In genomic region chr7:149261321-149261828, GRCh38 we compare ENCODE assay signal across 8 cellular contexts. TPM values are rescaled to one million over a fixed set of nuclear protein-coding genes. Genes with fewer than 3 reads are reported as not detected.
DNase-seq lines count a peak whose midpoint lies in the region; ATAC-seq, FAIRE-seq and TF ChIP-seq lines count a peak whose summit lies in the region.

No MANE protein-coding gene starts in this region.

- H4K20me1 ChIP-seq in K562 (replicated peaks; ENCODE audit: control insufficient read depth, insufficient read depth, low read length), result no peaks in the 10 kb centered on the region

- H3K9me3 ChIP-seq in K562 (replicated peaks; ENCODE audit: control insufficient read depth, insufficient read depth, low read depth, low read length), result no peaks in the 10 kb centered on the region
- no peaks in the 10 kb centered on the region for H3K9me3 ChIP-seq in stomach

- no peak for TF ChIP-seq POLR2A in K562 (conservative IDR thresholded peaks at IDR 0.05)
- no peak for TF ChIP-seq POLR2A in stomach (IDR thresholded peaks at IDR 0.05)

- TF ChIP-seq RAD21 in K562 (CRISPR knock-in tag; conservative IDR thresholded peaks at IDR 0.05 in 1 of 2, IDR thresholded peaks at IDR 0.05 in 1 of 2), result no peak

- H3K27ac ChIP-seq in K562 (ENCODE audit: extremely low read depth, low read depth, low read length) (peak overlapping the region; percentile 70; the same call in 1 of the 3 replicates), stomach (peak overlapping the region; percentile 84 to 96 (median 92))

- H2AFZ ChIP-seq in K562 (ENCODE audit: low read depth, low read length), result peak overlapping the region; percentile 83

- in situ Hi-C loops in K562 (cut with MboI), result no loop called here

- H3K9me1 ChIP-seq in K562 (ENCODE audit: control insufficient read depth, insufficient read depth, low read length), result no peaks in the 10 kb centered on the region

- WGBS in K562 (ENCODE audit: insufficient coverage, low coverage, missing lambda C conversion rate), result 45% methylated on average over 16 of the region's 16 CpGs
- 3 to 5% (median 5%) methylated on average over 8 to 16 of the region's 16 CpGs for WGBS in stomach, 5 donors

- H3K27me3 ChIP-seq in K562 (ENCODE audit: control insufficient read depth in 2 of 2, insufficient read depth in 2 of 2, low read length in 2 of 2), result peaks cover 7 to 22% of the 10 kb centered on the region in 2 experiments; a peak in 3 of 5 replicates
- no peaks in the 10 kb centered on the region for H3K27me3 ChIP-seq in kidney epithelial cell (ENCODE audit: control insufficient read depth, insufficient read depth, low read length)
- no peaks in the 10 kb centered on the region for H3K27me3 ChIP-seq in stomach

- H3K36me3 ChIP-seq in K562 (ENCODE audit: control insufficient read depth, insufficient read depth, low read length) (peaks cover 6% of the 10 kb centered on the region; the same call in 2 of the 3 replicates), kidney epithelial cell (ENCODE audit: control insufficient read depth, insufficient read depth, low read length) (no peaks in the 10 kb centered on the region), stomach (peaks cover 6 to 30% (median 14%) of the 10 kb centered on the region in 4 donors)

- H3K4me1 ChIP-seq in K562 (replicated peaks in 1 of 2; ENCODE audit: control insufficient read depth in 2 of 2, insufficient read depth in 2 of 2, low read length in 2 of 2) (peaks cover 3 to 18% of the 10 kb centered on the region in 2 experiments; a peak in 2 of 5 replicates), stomach (peaks cover 17 to 34% (median 25%) of the 10 kb centered on the region in 4 donors)

- peak overlapping the region; percentile 28 for H3K4me3 ChIP-seq in AG09309 (ENCODE audit: control insufficient read depth, low read depth, low read length)
- H3K4me3 ChIP-seq in K562, result peak overlapping the region; percentile 42
- peak overlapping the region; percentile 54 for H3K4me3 ChIP-seq in kidney epithelial cell (ENCODE audit: low read depth, low read length)
- peak overlapping the region; percentile 53 to 70 (median 64) for H3K4me3 ChIP-seq in stomach

- peak; percentile 9 for ATAC-seq in GM18867 (IDR thresholded peaks at IDR 0.05; ENCODE audit: unreplicated experiment)
- peak; percentile 3; the same call in 1 of the 3 replicates for ATAC-seq in K562
- ATAC-seq in HG03432 (IDR thresholded peaks at IDR 0.05; ENCODE audit: unreplicated experiment), result no peak

- peak overlapping the region; percentile 44 for H3K4me2 ChIP-seq in K562 (ENCODE audit: insufficient read depth, low read length)

- FAIRE-seq in K562 (lab: Jason Lieb, UNC), result no peak

- no peak for TF ChIP-seq EP300 in K562 (IDR thresholded peaks at IDR 0.05; ENCODE audit: low read length)
- TF ChIP-seq EP300 in stomach (IDR thresholded peaks at IDR 0.05), result no peak

- TSS peak; percentile 74 for BruUV-seq in K562 (replicated peaks; lab: Mats Ljungman, UMichigan)

- POLR2A ChIA-PET in K562 (lab: Yijun Ruan, JAX), result interaction anchor here (0.7 to 1.3 kb wide), 5 partner anchors 9 to 259 kb away, joined by 3 to 5 read pairs (median 4); no protein-coding TSS in a partner anchor

- TF ChIP-seq CTCF in AG09309 (IDR thresholded peaks at IDR 0.05; ENCODE audit: control insufficient read depth, insufficient read depth, low read depth, low read length, missing control alignments) (no peak), K562 (IDR thresholded peaks at IDR 0.05 in 2 of 3, conservative IDR thresholded peaks at IDR 0.05 in 1 of 3; ENCODE audit: insufficient read depth in 2 of 3, low read depth in 1 of 3, low read length in 3 of 3) (no peak), kidney epithelial cell (IDR thresholded peaks at IDR 0.05; ENCODE audit: insufficient read depth, low read length, poor library complexity, severe bottlenecking) (no peak), stomach (IDR thresholded peaks at IDR 0.05) (peak in 1 of 7 experiments; percentile 6)

- peaks cover 6% of the 10 kb centered on the region; the same call in 1 of the 3 replicates for H3K79me2 ChIP-seq in K562 (ENCODE audit: control insufficient read depth, insufficient read depth, low read length)

- DNase-seq in AG09309 (ENCODE audit: low read depth) (peak; percentile 14), M059J (ENCODE audit: low read depth) (peak; percentile 90), K562 (ENCODE audit: extremely low read depth in 1 of 4, low spot score in 3 of 4) (no peak), kidney epithelial cell (ENCODE audit: low read depth) (no peak), stomach (no peak), D341Med (ENCODE audit: low spot score) (no peak)

- CTCF ChIA-PET in K562 (lab: Yijun Ruan, JAX; ENCODE audit: low intra/inter-chr PET ratio), result interaction anchor here (0.6 to 0.8 kb wide), 3 partner anchors 12 to 235 kb away, joined by 3 read pairs; no protein-coding TSS in a partner anchor

- H3K9ac ChIP-seq in K562 (ENCODE audit: insufficient read depth in 1 of 2, low read depth in 2 of 2, low read length in 2 of 2), result peak overlapping the region; percentile 64 to 94

- intact Hi-C loops in K562 (cut with micrococcal nuclease) (no loop called here), stomach (cut with DNase I; ENCODE audit: low total_unique reads) (no loop called here)

TF ChIP-seq in K562, 482 proteins besides CTCF, POLR2A, EP300 and RAD21 (continues in another document):
- TF ChIP-seq ETV6 (IDR thresholded peaks at IDR 0.05; ENCODE audit: borderline replicate concordance in 1 of 2, low read depth in 2 of 2, low read length in 1 of 2) (no peak), ETV6 (CRISPR knock-in tag; IDR thresholded peaks at IDR 0.05; ENCODE audit: borderline replicate concordance) (no peak)

RNA-seq across cellular contexts. Expression of gene ZNF783, which starts 0.6 kb away (rescaled TPM):
- total RNA-seq in M059J (2014; rRNA removed; shearing (Covaris generic)), result 3.1 and 6.9 TPM in 2 replicates
- total RNA-seq in K562 (2011; cell fraction: chromatin; rRNA removed; ENCODE audit: low replicate concordance), result 23.2 and 45.5 TPM in 2 replicates
- 23.9 and 27.2 TPM in 2 replicates for total RNA-seq in K562 (2011; cell fraction: nucleolus; rRNA removed)
- total RNA-seq in K562 (2011; cell fraction: nucleoplasm; rRNA removed), result 21.1 and 22.8 TPM in 2 replicates
- total RNA-seq in K562 (2014; rRNA removed) (6.9 and 7.8 TPM in 2 replicates), K562 (2014; rRNA removed; fragmentation: Illumina TruSeq; extraction: Trizol) (3.1 and 3.2 TPM in 2 replicates), K562 (2015; rRNA removed; fragmentation: Illumina TruSeq; extraction: Trizol) (5.0 and 5.1 TPM in 2 replicates), K562 (2021) (9.5 and 11.2 TPM in 2 replicates), kidney epithelial cell (10.4 and 11.3 TPM in 2 replicates), stomach (10 to 100 TPM in 4 of 5 donors, 1 to 10 TPM in 1; 8.5 to 31.2 (median 15.4) TPM)
- polyA plus RNA-seq in K562 (2011; rRNA removed) (8.9 and 10.0 TPM in 2 replicates), K562 (2014; fragmentation: Illumina TruSeq; extraction: Trizol) (5.1 and 5.4 TPM in 2 replicates), K562 (2014; fragmentation: Nextera tagmentation; extraction: Ambion mirVana) (1 to 10 TPM in 1 of 2 experiments, under 1 TPM in 1; 0.66 to 1.4 TPM), K562 (2014; rRNA removed) (9.3 and 10.2 TPM in 2 replicates), stomach (1 to 10 TPM; 3.7 to 6.5 (median 4.1) TPM)
- 9.5 and 9.8 TPM in 2 replicates for polyA plus RNA-seq in K562 (2011; cell fraction: cytosol; rRNA removed)
- polyA plus RNA-seq in K562 (2011; cell fraction: nucleus; rRNA removed), result 42.7 and 51.9 TPM in 2 replicates
- polyA plus RNA-seq in K562 (2012), result 4.8 and 8.8 TPM in 2 replicates
- polyA minus RNA-seq in K562 (2011; rRNA and poly(A)+ RNA removed), result 4.7 and 5.2 TPM in 2 replicates
- polyA minus RNA-seq in K562 (2011; cell fraction: cytosol; rRNA and poly(A)+ RNA removed), result 4.0 and 4.6 TPM in 2 replicates
- polyA minus RNA-seq in K562 (2011; cell fraction: nucleus; rRNA and poly(A)+ RNA removed), result 9.8 and 14.9 TPM in 2 replicates

RNA-seq across cellular contexts. Expression of gene ZNF212, which starts 21.9 kb away (rescaled TPM):
- total RNA-seq in M059J (2014; rRNA removed; shearing (Covaris generic)), result 7.5 and 9.6 TPM in 2 replicates
- 27.2 and 40.3 TPM in 2 replicates for total RNA-seq in K562 (2011; cell fraction: chromatin; rRNA removed; ENCODE audit: low replicate concordance)
- total RNA-seq in K562 (2011; cell fraction: nucleolus; rRNA removed), result 25.4 and 28.3 TPM in 2 replicates
- total RNA-seq in K562 (2011; cell fraction: nucleoplasm; rRNA removed), result 21.7 and 25.2 TPM in 2 replicates
- total RNA-seq in K562 (2014; rRNA removed), result 10.2 and 10.7 TPM in 2 replicates
- 6.5 and 7.1 TPM in 2 replicates for total RNA-seq in K562 (2014; rRNA removed; fragmentation: Illumina TruSeq; extraction: Trizol)
- total RNA-seq in K562 (2015; rRNA removed; fragmentation: Illumina TruSeq; extraction: Trizol), result 5.6 and 6.3 TPM in 2 replicates
- total RNA-seq in K562 (2021), result 18.0 and 21.4 TPM in 2 replicates
- polyA plus RNA-seq in K562 (2011; rRNA removed), result 7.2 and 13.3 TPM in 2 replicates
- polyA plus RNA-seq in K562 (2011; cell fraction: cytosol; rRNA removed), result 5.8 and 8.6 TPM in 2 replicates
- 21.0 and 21.8 TPM in 2 replicates for polyA plus RNA-seq in K562 (2011; cell fraction: nucleus; rRNA removed)
- polyA plus RNA-seq in K562 (2012), result 13.3 and 14.1 TPM in 2 replicates
- 11.2 and 14.2 TPM in 2 replicates for polyA plus RNA-seq in K562 (2014; fragmentation: Illumina TruSeq; extraction: Trizol)
- polyA plus RNA-seq in K562 (2014; fragmentation: Nextera tagmentation; extraction: Ambion mirVana), result 1 to 10 TPM; 1.8 to 1.9 TPM
- polyA plus RNA-seq in K562 (2014; rRNA removed), result 11.6 and 14.1 TPM in 2 replicates
- 5.9 and 6.0 TPM in 2 replicates for polyA minus RNA-seq in K562 (2011; rRNA and poly(A)+ RNA removed)
- polyA minus RNA-seq in K562 (2011; cell fraction: cytosol; rRNA and poly(A)+ RNA removed), result 4.8 and 5.8 TPM in 2 replicates
- 7.9 and 12.3 TPM in 2 replicates for polyA minus RNA-seq in K562 (2011; cell fraction: nucleus; rRNA and poly(A)+ RNA removed)
- total RNA-seq in kidney epithelial cell, result 6.7 and 8.7 TPM in 2 replicates
- 10 to 100 TPM in 2 of 5 donors, 1 to 10 TPM in 3; 2.9 to 42.9 (median 7.3) TPM for total RNA-seq in stomach
- 1 to 10 TPM; 5.4 to 6.4 (median 6.4) TPM for polyA plus RNA-seq in stomach

Comparison
In these comparisons a context has a peak if more than half of its experiments do, and no peak if none do; other contexts are left out.
1. DNase-seq: peak in AG09309 (single experiment) and M059J (single experiment); none in K562 (0 of 4), kidney epithelial cell (single experiment), stomach (single experiment) and D341Med (single experiment).
2. Peak in every context shown above with its lines, with median percentiles within 50 percentile points of each other: H3K4me3 ChIP-seq.